Comparison of ENCODE assay signal across 21 cellular contexts in the genomic region with DNA sequence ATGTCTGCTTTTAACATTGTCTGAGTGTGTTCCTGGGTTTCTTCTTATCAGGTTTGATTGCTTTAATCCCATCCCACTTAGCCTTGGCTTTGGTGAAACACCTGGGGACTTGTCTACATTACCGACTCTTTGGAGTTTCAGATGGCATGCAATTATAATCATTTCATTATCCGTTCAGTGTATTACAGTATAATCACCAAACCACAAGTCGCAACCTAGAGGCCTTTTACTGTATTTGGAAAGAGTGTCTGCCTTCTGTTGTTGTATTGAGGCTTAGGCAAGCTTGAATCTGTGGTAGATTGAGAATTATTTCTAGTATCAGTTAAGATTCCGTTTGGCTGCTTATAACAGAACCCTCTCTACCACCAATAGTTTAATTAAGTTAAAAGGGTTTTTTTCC.
DNase-seq lines count a peak whose midpoint lies in the region; ATAC-seq, FAIRE-seq and TF ChIP-seq lines count a peak whose summit lies in the region.
"Had no signal": no experiment of that assay in that cellular context is flagged by ENCODE, and none has a peak within 500 bp of the region (broad histone marks: within the 10 kb centered on the region; RNA-seq: fewer than 3 reads in every experiment).

No MANE protein-coding gene starts in this region.

- H3K79me2 ChIP-seq in endothelial cell of umbilical vein (ENCODE audit: control insufficient read depth, insufficient read depth, low read length) (no peaks in the 10 kb centered on the region), smooth muscle cell (ENCODE audit: low read depth) (no peaks in the 10 kb centered on the region)

- H3K4me1 Mint-ChIP-seq in MCF 10A (ENCODE audit: insufficient read depth, unreplicated experiment) = peaks cover 36% of the 10 kb centered on the region

- no peak for TF ChIP-seq POLR2A in breast epithelium (IDR thresholded peaks at IDR 0.05)
- TF ChIP-seq POLR2A in endothelial cell of umbilical vein (IDR thresholded peaks at IDR 0.05; ENCODE audit: low read depth, low read length) = no peak

- no peaks in the 10 kb centered on the region for H3K9me1 ChIP-seq in endothelial cell of umbilical vein (replicated peaks; ENCODE audit: control insufficient read depth, extremely low read depth, insufficient read depth, low read length)

- FAIRE-seq in endothelial cell of umbilical vein (lab: Jason Lieb, UNC) = no peak

- no peaks in the 10 kb centered on the region for H3K27me3 Mint-ChIP-seq in MCF 10A (ENCODE audit: insufficient read depth, unreplicated experiment)
- H3K27me3 Mint-ChIP-seq: CD4-positive, alpha-beta T cell; T-helper 17 cell had no signal

- no peaks in the 10 kb centered on the region for H3K9me3 ChIP-seq in breast epithelium
- H3K9me3 ChIP-seq in endothelial cell of umbilical vein (replicated peaks; ENCODE audit: control insufficient read depth, insufficient read depth, low read length) = no peaks in the 10 kb centered on the region
- no peaks in the 10 kb centered on the region for H3K9me3 ChIP-seq in smooth muscle cell (replicated peaks; ENCODE audit: low read depth)
- H3K9me3 ChIP-seq: MG63, neutrophil, uterus had no signal

- H3K4me2 ChIP-seq in endothelial cell of umbilical vein (ENCODE audit: insufficient read depth, low read length) (no peak overlapping the region), smooth muscle cell (peak overlapping the region; percentile 63)

- no TSS peak for BruUV-seq in MCF 10A (replicated peaks; lab: Mats Ljungman, UMichigan)
- BruUV-seq in endothelial cell of umbilical vein (replicated peaks; lab: Mats Ljungman, UMichigan) = no TSS peak

- no peak for TF ChIP-seq CTCF in MCF 10A (IDR thresholded peaks at IDR 0.05; ENCODE audit: unreplicated experiment)
- TF ChIP-seq CTCF in breast epithelium (IDR thresholded peaks at IDR 0.05) = no peak
- TF ChIP-seq CTCF in endothelial cell of umbilical vein (IDR thresholded peaks at IDR 0.05; ENCODE audit: extremely low read depth in 1 of 2, insufficient read depth in 1 of 2, low read depth in 1 of 2, low read length in 2 of 2) = no peak
- no peak for TF ChIP-seq CTCF in smooth muscle cell (IDR thresholded peaks at IDR 0.05; ENCODE audit: borderline replicate concordance, insufficient read depth, poor library complexity, severe bottlenecking)

- ATAC-seq in GM18867 (IDR thresholded peaks at IDR 0.05; ENCODE audit: unreplicated experiment) (no peak), HG02884 (IDR thresholded peaks at IDR 0.05; ENCODE audit: unreplicated experiment) (no peak)
- ATAC-seq: activated CD8-positive, alpha-beta T cell treated with anti-CD3 and anti-CD28 coated beads, Interleukin-2, amount 10 ng/mL, durations not matched to agents 7 days and 5 days; T-helper 17 cell; WTC11 had no signal

- H3K4me1 ChIP-seq in breast epithelium = peaks cover 0 to 7% of the 10 kb centered on the region in 2 donors
- peaks cover 23% of the 10 kb centered on the region for H3K4me1 ChIP-seq in endothelial cell of umbilical vein (ENCODE audit: control insufficient read depth, extremely low read depth, insufficient read depth, low read length)
- H3K4me1 ChIP-seq in smooth muscle cell (ENCODE audit: low read depth) = peaks cover 29% of the 10 kb centered on the region
- H3K4me1 ChIP-seq: uterus had no signal

- POLR2A ChIA-PET in MCF 10A (lab: Yijun Ruan, JAX) (interaction anchor here (0.6 to 3.2 kb wide), 2 partner anchors 10 to 14 kb away, joined by 3 to 14 read pairs; no protein-coding TSS in a partner anchor), endothelial cell of umbilical vein (lab: Charles Lee) (no interaction called here)

- no peaks in the 10 kb centered on the region for H3K9me3 Mint-ChIP-seq in MCF 10A (ENCODE audit: unreplicated experiment)
- H3K9me3 Mint-ChIP-seq: activated T-cell treated with anti-CD3 and anti-CD28 coated beads, Interleukin-2, amount 50 U/mL, for 72 hours; CD4-positive, alpha-beta T cell had no signal

- dilution Hi-C loops in endothelial cell of umbilical vein (cut with MboI; ENCODE audit: extremely low pct_ligation_motif_present, low sequenced_read_pairs) = no loop called here

- no peaks in the 10 kb centered on the region for H3K27me3 ChIP-seq in breast epithelium
- no peaks in the 10 kb centered on the region for H3K27me3 ChIP-seq in endothelial cell of umbilical vein (ENCODE audit: control insufficient read depth in 2 of 2, insufficient read depth in 2 of 2, low read length in 2 of 2)
- no peaks in the 10 kb centered on the region for H3K27me3 ChIP-seq in smooth muscle cell (ENCODE audit: low read depth)
- H3K27me3 ChIP-seq: MG63, neutrophil, uterus had no signal

- H3K9ac ChIP-seq in endothelial cell of umbilical vein (replicated peaks; ENCODE audit: extremely low read depth, insufficient read depth, low read length) = no peak overlapping the region
- H3K9ac ChIP-seq in smooth muscle cell (ENCODE audit: low read depth) = no peak overlapping the region

- H2AFZ ChIP-seq in endothelial cell of umbilical vein (ENCODE audit: low read depth, low read length) (no peak overlapping the region), smooth muscle cell (ENCODE audit: low read depth) (no peak overlapping the region)

- peak overlapping the region; percentile 53 for H3K27ac Mint-ChIP-seq in MCF 10A (ENCODE audit: low read depth, unreplicated experiment)
- H3K27ac Mint-ChIP-seq: activated CD8-positive, alpha-beta T cell treated with anti-CD3 and anti-CD28 coated beads, Interleukin-2, amount 10 ng/mL, durations not matched to agents 7 days and 5 days; CD4-positive, alpha-beta T cell; T-helper 17 cell; WTC11 had no signal

- no peak overlapping the region for H3K4me3 ChIP-seq in breast epithelium
- no peak overlapping the region for H3K4me3 ChIP-seq in endothelial cell of umbilical vein (replicated peaks in 1 of 3; ENCODE audit: insufficient read depth in 1 of 3, low read depth in 1 of 3, low read length in 3 of 3)
- no peak overlapping the region for H3K4me3 ChIP-seq in smooth muscle cell
- H3K4me3 ChIP-seq: MG63, uterus had no signal

- intact Hi-C loops in MCF 10A (cut with micrococcal nuclease) = no loop called here
- intact Hi-C loops in breast epithelium (cut with DNase I; ENCODE audit: low total_unique reads) = no loop called here
- intact Hi-C loops in endothelial cell of umbilical vein (cut with micrococcal nuclease) = no loop called here

- WGBS in smooth muscle cell (ENCODE audit: low lambda C conversion rate) = 30% methylated on average over 4 of the region's 4 CpGs

- no peak overlapping the region for H3K4me3 Mint-ChIP-seq in MCF 10A (ENCODE audit: unreplicated experiment)
- H3K4me3 Mint-ChIP-seq: activated CD8-positive, alpha-beta T cell treated with anti-CD3 and anti-CD28 coated beads, Interleukin-2, amount 10 ng/mL, durations not matched to agents 7 days and 5 days; activated T-cell treated with anti-CD3 and anti-CD28 coated beads, Interleukin-2, amount 50 U/mL, for 72 hours; CD4-positive, alpha-beta T cell; T-helper 17 cell; WTC11 had no signal

- H3K36me3 ChIP-seq in breast epithelium = no peaks in the 10 kb centered on the region
- H3K36me3 ChIP-seq in endothelial cell of umbilical vein (ENCODE audit: control insufficient read depth in 2 of 2, extremely low read depth in 1 of 2, insufficient read depth in 2 of 2, low read length in 2 of 2) = peaks cover 0 to under 1% of the 10 kb centered on the region in 2 experiments
- no peaks in the 10 kb centered on the region for H3K36me3 ChIP-seq in smooth muscle cell (ENCODE audit: low read depth)
- H3K36me3 ChIP-seq: MG63, uterus had no signal

- H3K27ac ChIP-seq in breast epithelium (peak overlapping the region in 1 of 2 donors; percentile 1), endothelial cell of umbilical vein (ENCODE audit: insufficient read depth, low read depth, low read length) (peak overlapping the region; percentile 95), smooth muscle cell (ENCODE audit: low read depth) (peak overlapping the region; percentile 88)
- H3K27ac ChIP-seq: neutrophil had no signal

- peaks cover 4% of the 10 kb centered on the region for H3K36me3 Mint-ChIP-seq in MCF 10A (ENCODE audit: insufficient read depth, unreplicated experiment)

- DNase-seq in MCF 10A (ENCODE audit: unreplicated experiment) = no peak
- DNase-seq in breast epithelium (ENCODE audit: low spot score in 2 of 2) = no peak
- DNase-seq in NCI-H69 (lab: John Stamatoyannopoulos, UW) = peak; percentile 88
- no peak for DNase-seq in endothelial cell of umbilical vein (ENCODE audit: low read depth, low spot score)
- DNase-seq in smooth muscle cell (lab: John Stamatoyannopoulos, UW; ENCODE audit: unreplicated experiment) = no peak
- DNase-seq in superior temporal gyrus (ENCODE audit: extremely low spot score) = no peak
- DNase-seq: ACHN; activated CD8-positive, alpha-beta T cell treated with anti-CD3 and anti-CD28 coated beads, Interleukin-2, amount 10 ng/mL, durations not matched to agents 7 days and 5 days; activated T-cell treated with anti-CD3 and anti-CD28 coated beads, Interleukin-2, amount 50 U/mL, for 72 hours; CD4-positive, alpha-beta T cell; central memory CD4-positive, alpha-beta T cell; effector CD8-positive, alpha-beta T cell; NK-92 treated with Interleukin-12 subunit alpha and Interleukin-12 subunit beta, amount 100 ng/mL, for 24 hours; RPMI8226; T-helper 17 cell; uterus had no signal

- H3F3A ChIP-seq in smooth muscle cell (ENCODE audit: low read depth) = peaks cover 19% of the 10 kb centered on the region

- CTCF ChIA-PET in MCF 10A (lab: Yijun Ruan, JAX) = interaction anchor here (0.5 to 0.9 kb wide), 3 partner anchors 9 to 99 kb away, joined by 3 to 4 read pairs (median 3); no protein-coding TSS in a partner anchor
- CTCF ChIA-PET in endothelial cell of umbilical vein (lab: Charles Lee) = interaction anchor here (4.6 kb wide), 1 partner anchor 11 kb away, joined by 21 read pairs; no protein-coding TSS in a partner anchor

- H4K20me1 ChIP-seq in endothelial cell of umbilical vein (replicated peaks; ENCODE audit: control insufficient read depth, extremely low read depth, insufficient read depth, low read length) = no peaks in the 10 kb centered on the region
- no peaks in the 10 kb centered on the region for H4K20me1 ChIP-seq in smooth muscle cell (ENCODE audit: low read depth)

TF ChIP-seq in endothelial cell of umbilical vein, 7 proteins besides CTCF, POLR2A, EP300 and RAD21:
- TF ChIP-seq EZH2 (IDR thresholded peaks at IDR 0.05; ENCODE audit: borderline replicate concordance, low read depth, low read length, severe bottlenecking) (no peak), JUN (IDR thresholded peaks at IDR 0.05; ENCODE audit: borderline replicate concordance, insufficient read depth, insufficient read length, low read depth) (no peak), GATA2 (IDR thresholded peaks at IDR 0.05; ENCODE audit: insufficient read depth, insufficient read length, low read depth, low read length) (no peak), FOS (IDR thresholded peaks at IDR 0.05; ENCODE audit: borderline replicate concordance, insufficient read depth, low read length) (no peak), POLR2AphosphoS5 (IDR thresholded peaks at IDR 0.05; ENCODE audit: insufficient read depth, low read depth, low read length) (no peak)
- TF ChIP-seq, protein P1, sequence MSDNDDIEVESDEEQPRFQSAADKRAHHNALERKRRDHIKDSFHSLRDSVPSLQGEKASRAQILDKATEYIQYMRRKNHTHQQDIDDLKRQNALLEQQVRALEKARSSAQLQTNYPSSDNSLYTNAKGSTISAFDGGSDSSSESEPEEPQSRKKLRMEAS (IDR thresholded peaks at IDR 0.05; ENCODE audit: insufficient read depth, insufficient read length) = no peak
